ENCODE assay signal across 25 cellular contexts in genomic region chrX:153625271-153626024, GRCh38. TPM values are rescaled to one million over a fixed set of nuclear protein-coding genes. Genes with fewer than 3 reads are reported as not detected.
"Had no signal": no experiment of that assay in that cellular context is flagged by ENCODE, and none has a peak within 500 bp of the region (broad histone marks: within the 10 kb centered on the region; RNA-seq: fewer than 3 reads in every experiment).

No MANE protein-coding gene starts in this region.

- H3K36me3 Mint-ChIP-seq: memory B cell; mesothelial cell of epicardium; natural killer cell; stimulated activated naive B cell treated with anti-CD40 and anti-IgM and Interleukin-4, amounts not matched to agents 10 μg/mL and 1 μg/mL and 100 μg/mL, for 72 hours had no signal

- H3K9me3 ChIP-seq: heart right ventricle, ovary, testis, tibial nerve, upper lobe of right lung, vagina had no signal

- H3K27me3 Mint-ChIP-seq: progenitor cell of endocrine pancreas; stimulated activated naive CD8-positive, alpha-beta T cell treated with anti-CD3 and anti-CD28 coated beads, Interleukin-15, amount 100 ng/mL, for 72 hours had no signal

- H3K4me3 ChIP-seq: heart right ventricle, ovary, testis, tibial nerve, upper lobe of right lung, vagina had no signal

- H3K9me3 Mint-ChIP-seq: memory B cell; natural killer cell; neural crest cell; stimulated activated naive B cell treated with anti-CD40 and anti-IgM and Interleukin-4, amounts not matched to agents 10 μg/mL and 1 μg/mL and 100 μg/mL, for 72 hours; stimulated activated naive CD8-positive, alpha-beta T cell treated with anti-CD3 and anti-CD28 coated beads, Interleukin-15, amount 100 ng/mL, for 72 hours had no signal

- H3K4me1 ChIP-seq: heart right ventricle, testis, tibial nerve, upper lobe of right lung, vagina had no signal

- H3K27me3 ChIP-seq: ovary, testis, upper lobe of right lung had no signal

- H3K4me3 Mint-ChIP-seq: memory B cell; mesothelial cell of epicardium; natural killer cell; neural crest cell; stimulated activated naive B cell treated with anti-CD40 and anti-IgM and Interleukin-4, amounts not matched to agents 10 μg/mL and 1 μg/mL and 100 μg/mL, for 72 hours; stimulated activated naive CD8-positive, alpha-beta T cell treated with anti-CD3 and anti-CD28 coated beads, Interleukin-15, amount 100 ng/mL, for 72 hours had no signal

- DNase-seq: effector memory CD4-positive, alpha-beta T cell; hypothalamus; islet precursor cell; natural killer cell; right cardiac atrium; stimulated activated CD4-positive, alpha-beta T cell treated with anti-CD3 and anti-CD28 coated beads, Interleukin-15, amount 100 ng/mL, for 24 hours; stimulated activated CD4-positive, alpha-beta T cell treated with anti-CD3 and anti-CD28 coated beads, Interleukin-1b, Interleukin-23, amount 100 ng/mL, for 48 hours; stimulated activated CD4-positive, alpha-beta T cell treated with anti-CD3 and anti-CD28 coated beads, Interleukin-4, amount 100 ng/mL, for 4 hours; stimulated activated naive B cell treated with anti-CD40 and anti-IgM and Interleukin-4, amounts not matched to agents 10 μg/mL and 1 μg/mL and 100 μg/mL, for 72 hours; stimulated activated naive CD8-positive, alpha-beta T cell treated with anti-CD3 and anti-CD28 coated beads, Interleukin-15, amount 100 ng/mL, for 72 hours; testis; upper lobe of right lung had no signal

- H3K27ac ChIP-seq: heart right ventricle, ovary, testis, tibial nerve, upper lobe of right lung, vagina had no signal

- H3K27ac Mint-ChIP-seq: memory B cell; mesothelial cell of epicardium; natural killer cell; progenitor cell of endocrine pancreas; stimulated activated naive B cell treated with anti-CD40 and anti-IgM and Interleukin-4, amounts not matched to agents 10 μg/mL and 1 μg/mL and 100 μg/mL, for 72 hours; stimulated activated naive CD8-positive, alpha-beta T cell treated with anti-CD3 and anti-CD28 coated beads, Interleukin-15, amount 100 ng/mL, for 72 hours had no signal

- H3K36me3 ChIP-seq: heart right ventricle, ovary, tibial nerve, upper lobe of right lung, vagina had no signal

- ATAC-seq: esophagus mucosa; natural killer cell; stimulated activated naive B cell treated with anti-CD40 and anti-IgM and Interleukin-4, amounts not matched to agents 10 μg/mL and 1 μg/mL and 100 μg/mL, for 72 hours; stimulated activated naive CD8-positive, alpha-beta T cell treated with anti-CD3 and anti-CD28 coated beads, Interleukin-15, amount 100 ng/mL, for 72 hours; upper lobe of right lung had no signal

- H3K4me1 Mint-ChIP-seq: natural killer cell; neural crest cell; stimulated activated naive B cell treated with anti-CD40 and anti-IgM and Interleukin-4, amounts not matched to agents 10 μg/mL and 1 μg/mL and 100 μg/mL, for 72 hours; stimulated activated naive CD8-positive, alpha-beta T cell treated with anti-CD3 and anti-CD28 coated beads, Interleukin-15, amount 100 ng/mL, for 72 hours had no signal

- FAIRE-seq: endometrium, frontal cortex had no signal

RNA-seq across cellular contexts. Expression of gene DUSP9, which starts 21.6 kb away (rescaled TPM):
- total RNA-seq: fibroblast of lung, myocyte, natural killer cell, tibial nerve, upper lobe of right lung had no signal
- polyA plus RNA-seq: fibroblast of lung, right cardiac atrium had no signal

RNA-seq across cellular contexts. Expression of gene PNCK, which starts 48.2 kb away (rescaled TPM):
- polyA plus RNA-seq: fibroblast of lung had no signal
